In the genomic region with DNA sequence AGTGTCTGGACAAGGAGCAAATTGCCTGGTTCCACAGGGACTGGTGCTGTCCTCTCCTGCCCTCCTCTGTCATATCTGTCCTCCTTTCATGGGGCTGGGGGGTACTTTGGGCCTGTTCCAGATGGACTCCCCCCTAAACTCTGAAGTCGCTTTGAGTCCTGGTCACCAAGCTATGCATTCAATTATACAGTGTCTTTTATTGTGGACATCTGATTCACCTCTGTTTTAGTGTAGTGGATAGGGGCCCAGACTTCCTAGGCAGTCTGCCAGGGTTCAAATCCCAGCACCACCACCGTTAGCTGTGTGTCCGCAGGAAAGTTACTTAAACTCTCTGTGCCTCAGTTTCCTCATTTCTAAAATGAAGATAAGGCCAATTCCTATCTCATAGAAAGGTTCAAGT, we compare ENCODE assay signal across 28 cellular contexts.
"Had no signal": no experiment of that assay in that cellular context is flagged by ENCODE, and none has a peak within 500 bp of the region (broad histone marks: within the 10 kb centered on the region; RNA-seq: fewer than 3 reads in every experiment).

No MANE protein-coding gene starts in this region.

- H3K79me2 ChIP-seq: hepatocyte had no signal

- H3K27me3 ChIP-seq: esophagus muscularis mucosa, foreskin keratinocyte, gastroesophageal sphincter, hepatocyte had no signal

- H2AFZ ChIP-seq: hepatocyte had no signal

- FAIRE-seq: endometrium, endothelial cell of umbilical vein, frontal cortex had no signal

- H3K27ac ChIP-seq: coronary artery, dorsolateral prefrontal cortex, epithelial cell of prostate, esophagus muscularis mucosa, esophagus squamous epithelium, foreskin keratinocyte, gastrocnemius medialis, gastroesophageal sphincter, heart left ventricle, heart right ventricle, hepatocyte had no signal

- H3K36me3 ChIP-seq: esophagus muscularis mucosa, esophagus squamous epithelium, gastrocnemius medialis, gastroesophageal sphincter, heart left ventricle, heart right ventricle had no signal

- H3K4me2 ChIP-seq: hepatocyte had no signal

- DNase-seq: cortex of kidney; dermis blood vessel endothelial cell; dorsolateral prefrontal cortex; effector CD4-positive, alpha-beta T cell; effector CD8-positive, alpha-beta T cell; effector memory CD4-positive, alpha-beta T cell; effector memory CD8-positive, alpha-beta T cell; endodermal cell; erythroblast; esophagus squamous epithelium; foreskin fibroblast; foreskin keratinocyte; foreskin melanocyte; gastrocnemius medialis; glutamatergic neuron; head of caudate nucleus; heart left ventricle; heart right ventricle; hippocampal formation had no signal

- ATAC-seq: effector memory CD8-positive, alpha-beta T cell; esophagus mucosa; foreskin keratinocyte; gastrocnemius medialis; gastroesophageal sphincter; heart left ventricle; heart right ventricle had no signal

- H3K4me1 ChIP-seq: esophagus muscularis mucosa, esophagus squamous epithelium, gastrocnemius medialis, gastroesophageal sphincter, heart left ventricle, heart right ventricle had no signal

- H3K4me3 ChIP-seq: coronary artery, dorsolateral prefrontal cortex, esophagus muscularis mucosa, esophagus squamous epithelium, gastrocnemius medialis, gastroesophageal sphincter, heart left ventricle, heart right ventricle, hepatocyte had no signal

- H3K9me3 ChIP-seq: esophagus muscularis mucosa, esophagus squamous epithelium, gastrocnemius medialis, gastroesophageal sphincter, heart left ventricle, heart right ventricle had no signal
